ENCODE assay signal across 13 cellular contexts in genomic region chr9:96607971-96608370, GRCh38. TPM values are rescaled to one million over a fixed set of nuclear protein-coding genes. Genes with fewer than 3 reads are reported as not detected.
A peak's percentile ranks its signal among the peaks of the same experiment; 100 is the strongest.
DNase-seq lines count a peak whose midpoint lies in the region; ATAC-seq and TF ChIP-seq lines count a peak whose summit lies in the region.
"Had no signal": no experiment of that assay in that cellular context is flagged by ENCODE, and none has a peak within 500 bp of the region (broad histone marks: within the 10 kb centered on the region; RNA-seq: fewer than 3 reads in every experiment).

No MANE protein-coding gene starts in this region.

- H3K27me3 ChIP-seq in BE2C, result no peaks in the 10 kb centered on the region

- no peak overlapping the region for H3K4me2 ChIP-seq in OCI-LY7 (ENCODE audit: low read length)

- CTCF ChIA-PET in OCI-LY7 (lab: Charles Lee; ENCODE audit: unreplicated experiment), result interaction anchor here (0.6 kb wide), 1 partner anchor 118 kb away, joined by 3 read pairs; no protein-coding TSS in a partner anchor

- peak overlapping the region; percentile 5 for H3K27ac ChIP-seq in substantia nigra (ENCODE audit: low read depth, low read length, poor library complexity, severe bottlenecking)
- no peak overlapping the region for H3K27ac ChIP-seq in OCI-LY7 (ENCODE audit: low read depth, low read length, poor library complexity, severe bottlenecking)
- H3K27ac ChIP-seq: C4-2B had no signal

- POLR2A ChIA-PET in OCI-LY7 (lab: Charles Lee), result no interaction called here

- no TSS peak for BruUV-seq in OCI-LY7 (replicated peaks; lab: Mats Ljungman, UMichigan)

- no peaks in the 10 kb centered on the region for H3K9me2 ChIP-seq in OCI-LY7 (ENCODE audit: insufficient read depth, low read length)

- intact Hi-C loops in OCI-LY7 (cut with micrococcal nuclease; ENCODE audit: unreplicated experiment), result no loop called here

- H3K4me1 ChIP-seq in BE2C (peaks cover 9% of the 10 kb centered on the region), OCI-LY7 (ENCODE audit: insufficient read depth, low read length, poor library complexity, severe bottlenecking) (no peaks in the 10 kb centered on the region)

- peak; percentile 48 for ATAC-seq in SK-N-SH treated with all-trans-retinoic acid at 6 μM for 48 hours
- ATAC-seq: HepG2 had no signal

- no peaks in the 10 kb centered on the region for H3K36me3 ChIP-seq in BE2C
- H3K36me3 ChIP-seq in OCI-LY7 (ENCODE audit: insufficient read depth, low read length), result no peaks in the 10 kb centered on the region

- TF ChIP-seq CTCF in BE2C (IDR thresholded peaks at IDR 0.05; ENCODE audit: low read depth, low read length), result no peak
- TF ChIP-seq CTCF in fibroblast of mammary gland (conservative IDR thresholded peaks at IDR 0.05; ENCODE audit: control insufficient read depth, insufficient read depth, low read depth, low read length), result no peak
- no peak for TF ChIP-seq CTCF in OCI-LY7 (conservative IDR thresholded peaks at IDR 0.05; ENCODE audit: low read length)
- no peak for TF ChIP-seq CTCF in GM13977 (IDR thresholded peaks at IDR 0.05; ENCODE audit: extremely low read depth, insufficient read depth, missing control alignments)

- no peak overlapping the region for H2AFZ ChIP-seq in OCI-LY7 (ENCODE audit: low read length)

- no peaks in the 10 kb centered on the region for H4K20me1 ChIP-seq in OCI-LY7 (ENCODE audit: insufficient read depth, low read length)

- peak; percentile 36 for DNase-seq in BE2C
- peak; percentile 40 for DNase-seq in fibroblast of mammary gland (ENCODE audit: low read depth)
- peak in 1 of 49 donors; percentile 19 for DNase-seq in substantia nigra (lab: John Stamatoyannopoulos, UW)
- no peak for DNase-seq in OCI-LY7 (ENCODE audit: low spot score)
- no peak for DNase-seq in HK-2 (ENCODE audit: unreplicated experiment)
- no peak for DNase-seq in GM13977 (ENCODE audit: low spot score)
- DNase-seq: Caco-2; CD4-positive, alpha-beta T cell; GOT3; H9 had no signal

- in situ Hi-C loops in GM13977 (cut with MboI; ENCODE audit: low pct_unique_long_range_greater_than_20kb, low sequenced_read_pairs, unreplicated experiment), result no loop called here

- H3K9me3 ChIP-seq in BE2C (no peaks in the 10 kb centered on the region), OCI-LY7 (ENCODE audit: low read length) (no peaks in the 10 kb centered on the region)
- H3K9me3 ChIP-seq: Caco-2 had no signal

- no peaks in the 10 kb centered on the region for H3K79me2 ChIP-seq in OCI-LY7 (ENCODE audit: insufficient read depth, low read depth, low read length)

- no peak overlapping the region for H3K4me3 ChIP-seq in BE2C (ENCODE audit: low read depth, low read length)
- H3K4me3 ChIP-seq in fibroblast of mammary gland (ENCODE audit: control insufficient read depth, low read depth, low read length), result no peak overlapping the region
- H3K4me3 ChIP-seq in OCI-LY7 (ENCODE audit: low read depth, low read length, poor library complexity, severe bottlenecking), result no peak overlapping the region

TF ChIP-seq in SK-N-SH treated with all-trans-retinoic acid at 6 μM for 48 hours, 23 proteins besides CTCF, POLR2A, EP300 and RAD21:
- no peak for TF ChIP-seq ZFP30 (CRISPR knock-in tag; IDR thresholded peaks at IDR 0.05)
- TF ChIP-seq ZNF8 (CRISPR knock-in tag; IDR thresholded peaks at IDR 0.05), result peak; percentile 89
- TF ChIP-seq PPARA (CRISPR knock-in tag; IDR thresholded peaks at IDR 0.05; ENCODE audit: borderline replicate concordance), result no peak
- TF ChIP-seq ZFP3 (CRISPR knock-in tag; IDR thresholded peaks at IDR 0.05), result 0 out of 2 replicates have a peak, but pooled peaks have one; percentile 28
- TF ChIP-seq ISL1 (CRISPR knock-in tag; IDR thresholded peaks at IDR 0.05), result peak; percentile 20
- TF ChIP-seq TSHZ2 (CRISPR knock-in tag; IDR thresholded peaks at IDR 0.05), result peak; percentile 56; the same call in 1 of the 2 replicates
- TF ChIP-seq TCF4 (CRISPR knock-in tag; IDR thresholded peaks at IDR 0.05; ENCODE audit: borderline replicate concordance), result peak; percentile 83
TF ChIP-seq in SK-N-SH treated with all-trans-retinoic acid at 6 μM for 48 hours: peak in this region for 5.

RNA-seq across cellular contexts. Expression of gene CDC14B, which starts 11.7 kb away (rescaled TPM):
- polyA plus RNA-seq in BE2C (2012; ENCODE audit: insufficient read depth, insufficient read length, low read depth), result 0.83 TPM
- not detected in 2 replicates for total RNA-seq in OCI-LY7 (2014; rRNA removed; shearing (Covaris generic))
- total RNA-seq in OCI-LY7 (2022), result 0.27 and 0.44 TPM in 2 replicates

RNA-seq across cellular contexts. Expression of gene PRXL2C, which starts 47.1 kb away (rescaled TPM):
- polyA plus RNA-seq in BE2C (2012; ENCODE audit: insufficient read depth, insufficient read length, low read depth), result 2.5 TPM
- not detected in 2 replicates for total RNA-seq in OCI-LY7 (2014; rRNA removed; shearing (Covaris generic))
- not detected in 2 replicates for total RNA-seq in OCI-LY7 (2022)

Comparison
In these comparisons a context has a peak if more than half of its experiments do, and no peak if none do; other contexts are left out.
1. DNase-seq: peak in BE2C (single experiment) and fibroblast of mammary gland (single experiment); none in OCI-LY7 (single experiment), HK-2 (single experiment) and GM13977 (single experiment).